Comparison of ENCODE assay signal across 1 cellular context in the genomic region with DNA sequence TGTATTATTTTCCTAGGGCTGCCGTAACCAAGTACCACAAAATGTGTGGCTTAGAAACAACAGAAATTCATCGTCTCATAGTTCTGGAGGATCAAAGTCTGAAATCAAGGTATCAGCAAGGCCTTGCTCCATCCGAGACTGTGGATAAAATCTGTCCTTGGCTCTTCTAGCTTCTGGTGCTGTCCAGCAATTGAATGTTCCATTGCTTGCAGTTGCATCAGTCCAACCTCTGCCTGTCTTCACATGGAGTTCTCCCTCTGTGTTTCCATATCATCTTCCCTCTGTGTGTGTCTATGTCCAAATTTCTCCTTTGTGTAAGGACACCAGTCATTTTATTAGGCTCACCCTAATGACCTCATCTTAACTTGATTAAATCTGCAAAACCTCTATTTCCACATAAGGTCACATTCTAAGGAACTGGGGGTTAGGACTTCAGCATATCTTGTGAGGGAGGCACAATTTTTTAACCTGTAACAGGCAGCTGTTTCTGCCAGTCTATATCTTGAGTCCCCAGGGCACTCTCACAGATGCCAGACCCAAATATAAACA.
A peak's percentile ranks its signal among the peaks of the same experiment; 100 is the strongest.
TF ChIP-seq lines count a peak whose summit lies in the region.

No MANE protein-coding gene starts in this region.

TF ChIP-seq in SK-N-SH, 30 proteins besides CTCF, POLR2A, EP300 and RAD21:
- TF ChIP-seq, protein P1, sequence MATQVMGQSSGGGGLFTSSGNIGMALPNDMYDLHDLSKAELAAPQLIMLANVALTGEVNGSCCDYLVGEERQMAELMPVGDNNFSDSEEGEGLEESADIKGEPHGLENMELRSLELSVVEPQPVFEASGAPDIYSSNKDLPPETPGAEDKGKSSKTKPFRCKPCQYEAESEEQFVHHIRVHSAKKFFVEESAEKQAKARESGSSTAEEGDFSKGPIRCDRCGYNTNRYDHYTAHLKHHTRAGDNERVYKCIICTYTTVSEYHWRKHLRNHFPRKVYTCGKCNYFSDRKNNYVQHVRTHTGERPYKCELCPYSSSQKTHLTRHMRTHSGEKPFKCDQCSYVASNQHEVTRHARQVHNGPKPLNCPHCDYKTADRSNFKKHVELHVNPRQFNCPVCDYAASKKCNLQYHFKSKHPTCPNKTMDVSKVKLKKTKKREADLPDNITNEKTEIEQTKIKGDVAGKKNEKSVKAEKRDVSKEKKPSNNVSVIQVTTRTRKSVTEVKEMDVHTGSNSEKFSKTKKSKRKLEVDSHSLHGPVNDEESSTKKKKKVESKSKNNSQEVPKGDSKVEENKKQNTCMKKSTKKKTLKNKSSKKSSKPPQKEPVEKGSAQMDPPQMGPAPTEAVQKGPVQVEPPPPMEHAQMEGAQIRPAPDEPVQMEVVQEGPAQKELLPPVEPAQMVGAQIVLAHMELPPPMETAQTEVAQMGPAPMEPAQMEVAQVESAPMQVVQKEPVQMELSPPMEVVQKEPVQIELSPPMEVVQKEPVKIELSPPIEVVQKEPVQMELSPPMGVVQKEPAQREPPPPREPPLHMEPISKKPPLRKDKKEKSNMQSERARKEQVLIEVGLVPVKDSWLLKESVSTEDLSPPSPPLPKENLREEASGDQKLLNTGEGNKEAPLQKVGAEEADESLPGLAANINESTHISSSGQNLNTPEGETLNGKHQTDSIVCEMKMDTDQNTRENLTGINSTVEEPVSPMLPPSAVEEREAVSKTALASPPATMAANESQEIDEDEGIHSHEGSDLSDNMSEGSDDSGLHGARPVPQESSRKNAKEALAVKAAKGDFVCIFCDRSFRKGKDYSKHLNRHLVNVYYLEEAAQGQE (IDR thresholded peaks at IDR 0.05; ENCODE audit: low read depth, low read length), result peak; percentile 82
- no peak for TF ChIP-seq GATA2 (CRISPR knock-in tag; IDR thresholded peaks at IDR 0.05)
